Comparison of ENCODE assay signal across 15 cellular contexts in the genomic region with DNA sequence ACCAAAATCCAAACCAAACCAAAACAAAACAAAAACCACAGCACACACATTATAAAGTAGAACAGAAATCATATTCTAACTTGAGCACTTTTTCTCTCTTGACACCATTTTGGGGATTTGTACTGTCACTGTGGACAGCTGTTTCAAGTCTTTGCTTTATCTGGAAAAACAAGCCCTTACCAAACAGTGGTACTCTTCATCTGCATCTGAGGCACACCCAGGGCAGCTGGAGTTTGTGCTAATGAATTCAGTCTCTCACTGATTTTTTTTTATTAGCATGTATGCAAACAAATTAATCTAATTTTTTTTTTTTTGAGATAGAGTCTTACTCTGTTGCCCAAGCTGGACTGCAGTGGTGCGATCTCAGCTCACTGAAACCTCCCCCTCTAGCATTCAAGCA.
"Had no signal": no experiment of that assay in that cellular context is flagged by ENCODE, and none has a peak within 500 bp of the region (broad histone marks: within the 10 kb centered on the region; RNA-seq: fewer than 3 reads in every experiment).

No MANE protein-coding gene starts in this region.

- H3K27ac ChIP-seq: body of pancreas, epithelial cell of prostate, heart left ventricle, lower lobe of right lung, tibial artery, uterus had no signal

- ATAC-seq: body of pancreas; effector memory CD8-positive, alpha-beta T cell; left cardiac atrium; lower lobe of right lung; pancreas; stimulated activated memory B cell treated with anti-CD40 and anti-IgM and Interleukin-4, amounts not matched to agents 10 μg/mL and 1 μg/mL and 100 μg/mL, for 72 hours had no signal

- DNase-seq: activated CD4-positive, alpha-beta T cell treated with anti-CD3 and anti-CD28 coated beads, Interleukin-2, amount 10 ng/mL, durations not matched to agents 7 days and 5 days; activated CD8-positive, alpha-beta memory T cell treated with anti-CD3 and anti-CD28 coated beads, Interleukin-2, amount 50 U/mL, for 48 hours; activated gamma-delta T cell treated with Interleukin-2 at 50 U/mL for 16 hours; amniotic stem cell; body of pancreas; effector memory CD8-positive, alpha-beta T cell; foreskin melanocyte; heart left ventricle; left cardiac atrium; lower lobe of right lung; pancreas; tibial artery; uterus had no signal

- H3K27me3 ChIP-seq: body of pancreas, pancreas, tibial artery, uterus had no signal
